9 cellular contexts compared by ENCODE assay signal in genomic region chr20:2693286-2693995, GRCh38. TPM values are rescaled to one million over a fixed set of nuclear protein-coding genes. Genes with fewer than 3 reads are reported as not detected.
DNase-seq lines count a peak whose midpoint lies in the region; ATAC-seq and TF ChIP-seq lines count a peak whose summit lies in the region.
"Had no signal": no experiment of that assay in that cellular context is flagged by ENCODE, and none has a peak within 500 bp of the region (broad histone marks: within the 10 kb centered on the region; RNA-seq: fewer than 3 reads in every experiment).

No MANE protein-coding gene starts in this region.

- no peaks in the 10 kb centered on the region for H3K79me2 ChIP-seq in mammary epithelial cell (ENCODE audit: insufficient read depth, low read length)
- no peaks in the 10 kb centered on the region for H3K79me2 ChIP-seq in PC-9 (ENCODE audit: low read depth)

- ATAC-seq in lung (ENCODE audit: insufficient read depth, low FRiP score) (no peak), HG02973 (IDR thresholded peaks at IDR 0.05; ENCODE audit: unreplicated experiment) (no peak)

- H3K4me2 ChIP-seq in mammary epithelial cell (ENCODE audit: insufficient read depth, low read depth, low read length) (peak overlapping the region; percentile 42), PC-9 (no peak overlapping the region)

- CTCF ChIA-PET in mammary epithelial cell (lab: Charles Lee; ENCODE audit: low non-redundant PET) (no interaction called here), PC-9 (lab: Charles Lee) (no interaction called here)

- no CpG with 5 or more reads among the region's 88 CpGs for WGBS in mammary epithelial cell (ENCODE audit: low coverage, missing lambda C conversion rate)
- WGBS in lung, 2 donors, result 3% methylated on average over 42 to 88 of the region's 88 CpGs

- no peaks in the 10 kb centered on the region for H3K9me2 ChIP-seq in PC-9 (ENCODE audit: insufficient read depth)

- intact Hi-C loops in mammary epithelial cell (cut with micrococcal nuclease) (no loop called here), PC-9 (cut with micrococcal nuclease; ENCODE audit: unreplicated experiment) (loop anchor here (10.0 kb wide), 1 partner anchor 621 kb away; no protein-coding TSS in a partner anchor)

- POLR2A ChIA-PET in PC-9 (lab: Charles Lee; ENCODE audit: unreplicated experiment), result no interaction called here

- dilution Hi-C loops in mammary epithelial cell (cut with HindIII; ENCODE audit: low sequenced_read_pairs), result no loop called here

- H3K27ac ChIP-seq in mammary epithelial cell (ENCODE audit: insufficient read depth, low read depth, low read length) (no peak overlapping the region), lung (ENCODE audit: low read depth in 1 of 2, low read length in 1 of 2) (no peak overlapping the region), PC-9 (no peak overlapping the region)
- H3K27ac ChIP-seq: 22Rv1 had no signal

- no peak for TF ChIP-seq CTCF in mammary epithelial cell (conservative IDR thresholded peaks at IDR 0.05 in 1 of 2, IDR thresholded peaks at IDR 0.05 in 1 of 2; ENCODE audit: extremely low read depth in 1 of 2, insufficient read depth in 1 of 2, low read depth in 1 of 2, low read length in 2 of 2)
- no peak for TF ChIP-seq CTCF in lung (IDR thresholded peaks at IDR 0.05; ENCODE audit: control extremely low read depth, extremely low read depth)
- no peak for TF ChIP-seq CTCF in PC-9 (conservative IDR thresholded peaks at IDR 0.05)

- in situ Hi-C loops in mammary epithelial cell (cut with MboI; ENCODE audit: low sequenced_read_pairs in 2 of 2), result no loop called here

- no peak overlapping the region for H3K9ac ChIP-seq in mammary epithelial cell (ENCODE audit: insufficient read depth, low read length)

- H4K20me1 ChIP-seq in mammary epithelial cell (ENCODE audit: insufficient read depth, low read length) (no peaks in the 10 kb centered on the region), PC-9 (ENCODE audit: insufficient read depth) (no peaks in the 10 kb centered on the region)

- H3K27me3 ChIP-seq in mammary epithelial cell (ENCODE audit: insufficient read depth, low read length) (peaks cover 42% of the 10 kb centered on the region), lung (ENCODE audit: control insufficient read depth, insufficient read depth) (no peaks in the 10 kb centered on the region), PC-9 (ENCODE audit: insufficient read depth, low read depth) (peaks cover 70% of the 10 kb centered on the region)

- H3K36me3 ChIP-seq in mammary epithelial cell (ENCODE audit: insufficient read depth, low read length) (no peaks in the 10 kb centered on the region), lung (ENCODE audit: control insufficient read depth in 2 of 2, insufficient read depth in 2 of 2, low read length in 2 of 2) (no peaks in the 10 kb centered on the region), PC-9 (ENCODE audit: low read depth) (no peaks in the 10 kb centered on the region)

- DNase-seq in DMS 273 (lab: John Stamatoyannopoulos, UW; ENCODE audit: unreplicated experiment) (peak; percentile 69), DMS 273 treated with DMSO at 0.1 percent for 48 hours (lab: John Stamatoyannopoulos, UW) (no peak), UCSD-AML1 (lab: John Stamatoyannopoulos, UW; ENCODE audit: unreplicated experiment) (peak; percentile 46), mammary epithelial cell (no peak), lung (ENCODE audit: low spot score) (no peak), PC-9 (no peak)
- peak; percentile 61 for DNase-seq in stimulated activated CD8-positive, alpha-beta memory T cell treated with anti-CD3 and anti-CD28 coated beads, Interleukin-4, amount 100 ng/mL, for 48 hours

- H3K4me1 ChIP-seq in mammary epithelial cell (ENCODE audit: insufficient read depth, low read length) (no peaks in the 10 kb centered on the region), lung (ENCODE audit: control insufficient read depth in 2 of 2, insufficient read depth in 2 of 2, low read length in 2 of 2) (no peaks in the 10 kb centered on the region), PC-9 (replicated peaks; ENCODE audit: insufficient read depth) (no peaks in the 10 kb centered on the region)

- H2AFZ ChIP-seq in mammary epithelial cell (ENCODE audit: low read depth, low read length) (no peak overlapping the region), PC-9 (no peak overlapping the region)

- BruUV-seq in mammary epithelial cell (replicated peaks; lab: Mats Ljungman, UMichigan), result no TSS peak
- no TSS peak for BruUV-seq in PC-9 (replicated peaks; lab: Mats Ljungman, UMichigan)

- H3K9me3 ChIP-seq in mammary epithelial cell (replicated peaks; ENCODE audit: insufficient read depth, low read length), result no peaks in the 10 kb centered on the region
- H3K9me3 ChIP-seq in lung (ENCODE audit: control insufficient read depth in 2 of 2, insufficient read depth in 1 of 2, low read length in 1 of 2), result no peaks in the 10 kb centered on the region
- H3K9me3 ChIP-seq in PC-9 (ENCODE audit: insufficient read depth, low read depth), result no peaks in the 10 kb centered on the region

- peak overlapping the region in 1 of 3 experiments; percentile 16 for H3K4me3 ChIP-seq in mammary epithelial cell (replicated peaks in 1 of 3; ENCODE audit: insufficient read depth in 1 of 3, low read depth in 2 of 3, low read length in 3 of 3)
- peak overlapping the region; percentile 48 for H3K4me3 ChIP-seq in lung
- no peak overlapping the region for H3K4me3 ChIP-seq in PC-9

- no peaks in the 10 kb centered on the region for H3F3A ChIP-seq in PC-9 (ENCODE audit: insufficient read depth, low read depth)

RNA-seq across cellular contexts. Expression of gene EBF4, which starts 0.9 kb away (rescaled TPM):
- total RNA-seq in mammary epithelial cell, result under 1 TPM in 1 of 2 donors, not detected in 1; 0.17 TPM
- not detected for polyA plus RNA-seq in mammary epithelial cell
- polyA minus RNA-seq in mammary epithelial cell, result not detected
- total RNA-seq in lung, result 10 to 100 TPM in 1 of 2 donors, 1 to 10 TPM in 1; 8.2 to 15.8 TPM
- 1 to 10 TPM; 5.8 to 6.5 TPM for polyA plus RNA-seq in lung
- total RNA-seq in PC-9 (2021), result 4.9 and 5.1 TPM in 2 replicates

RNA-seq across cellular contexts. Expression of gene IDH3B, which starts 29.4 kb away (rescaled TPM):
- total RNA-seq in mammary epithelial cell (10 to 100 TPM; 50.0 to 78.5 TPM), lung (10 to 100 TPM; 67.9 to 72.4 TPM), PC-9 (2021) (130 and 144 TPM in 2 replicates)
- polyA plus RNA-seq in mammary epithelial cell (131 TPM), lung (10 to 100 TPM; 65.3 to 83.1 TPM)
- polyA minus RNA-seq in mammary epithelial cell, result 153 TPM

RNA-seq across cellular contexts. Expression of gene NOP56, which starts 41.0 kb away (rescaled TPM):
- 100 to 1,000 TPM; 101 to 297 TPM for total RNA-seq in mammary epithelial cell
- 258 TPM for polyA plus RNA-seq in mammary epithelial cell
- polyA minus RNA-seq in mammary epithelial cell, result 285 TPM
- total RNA-seq in lung, result 100 to 1,000 TPM in 1 of 2 donors, 10 to 100 TPM in 1; 73.3 to 138 TPM
- 100 to 1,000 TPM; 109 to 114 TPM for polyA plus RNA-seq in lung
- total RNA-seq in PC-9 (2021), result 194 and 210 TPM in 2 replicates

Comparison
In these comparisons a context has a peak if more than half of its experiments do, and no peak if none do; other contexts are left out.
1. DNase-seq: peak in DMS 273 (single experiment), UCSD-AML1 (single experiment) and stimulated activated CD8-positive, alpha-beta memory T cell treated with anti-CD3 and anti-CD28 coated beads, Interleukin-4, amount 100 ng/mL, for 48 hours (single experiment); none in DMS 273 treated with DMSO at 0.1 percent for 48 hours (single experiment), mammary epithelial cell (single experiment), lung (single experiment) and PC-9 (0 of 2).